ENCODE assay signal across 23 cellular contexts in the genomic region with DNA sequence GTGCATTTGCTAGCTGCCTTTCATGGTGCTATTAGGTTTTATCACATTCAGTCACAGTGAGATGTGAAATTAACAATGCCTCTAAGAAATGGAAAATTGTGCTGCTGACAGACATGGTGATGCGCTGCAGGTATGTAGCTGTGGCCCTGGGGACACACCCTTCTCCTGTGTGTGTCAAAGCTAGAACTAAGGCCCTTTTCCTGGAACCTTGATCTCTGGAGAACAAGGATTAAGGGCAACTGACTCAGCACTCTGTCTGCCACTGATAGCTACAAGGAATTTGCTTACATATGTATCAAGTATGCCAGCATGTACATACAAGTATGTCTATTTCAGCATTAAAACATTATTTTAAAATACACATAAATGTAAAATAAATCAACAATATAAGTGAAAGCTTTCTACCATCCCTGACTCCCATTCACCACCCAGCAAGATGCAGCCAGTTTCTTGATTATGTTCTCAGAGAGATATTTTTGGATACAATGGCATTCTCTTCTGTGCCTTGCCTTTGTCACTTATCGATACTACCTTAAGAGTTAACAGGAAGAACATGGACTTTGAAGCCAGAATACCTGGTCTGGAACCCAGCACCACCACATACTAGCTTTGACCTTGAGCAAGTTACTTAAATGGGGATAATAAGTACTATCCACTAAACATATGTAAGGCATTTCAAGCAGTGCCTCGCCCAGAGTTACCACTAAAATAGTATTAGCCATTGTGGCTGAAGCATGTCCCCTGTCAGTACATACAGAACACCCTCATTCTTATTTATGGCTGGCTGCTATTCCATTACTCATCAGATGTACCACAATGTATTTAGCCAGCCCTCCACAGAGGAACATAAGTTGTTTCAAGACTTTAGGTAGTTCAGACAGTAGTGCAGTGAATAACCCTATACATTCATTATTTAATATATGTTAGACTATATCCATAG.
DNase-seq lines count a peak whose midpoint lies in the region.
"Had no signal": no experiment of that assay in that cellular context is flagged by ENCODE, and none has a peak within 500 bp of the region (broad histone marks: within the 10 kb centered on the region; RNA-seq: fewer than 3 reads in every experiment).

No MANE protein-coding gene starts in this region.

- no peak overlapping the region for H3K9ac ChIP-seq in adipocyte (ENCODE audit: low read length)

- H3K27me3 ChIP-seq in adipocyte (replicated peaks; ENCODE audit: control insufficient read depth, insufficient read depth, low read length) (no peaks in the 10 kb centered on the region), MG63 (no peaks in the 10 kb centered on the region)
- H3K27me3 ChIP-seq: adrenal gland, esophagus muscularis mucosa, suprapubic skin had no signal

- peak; percentile 5 for DNase-seq in HK-2 (ENCODE audit: unreplicated experiment)
- peak; percentile 56 for DNase-seq in adipocyte (ENCODE audit: low read depth)
- peak; percentile 7 for DNase-seq in hepatic stellate cell (ENCODE audit: low spot score)
- peak; percentile 39 for DNase-seq in renal cortical epithelial cell (ENCODE audit: low read depth)
- DNase-seq in NCI-H146 treated with DMSO at 0.1 percent for 48 hours (lab: John Stamatoyannopoulos, UW; ENCODE audit: unreplicated experiment): no peak
- no peak for DNase-seq in MG63
- DNase-seq in NCI-H2107 treated with DMSO at 0.1 percent for 48 hours (lab: John Stamatoyannopoulos, UW; ENCODE audit: unreplicated experiment): no peak
- DNase-seq in T1000 (lab: John Stamatoyannopoulos, UW): no peak
- DNase-seq: activated CD4-positive, alpha-beta T cell treated with anti-CD3 and anti-CD28 coated beads, Interleukin-2, amount 50 U/mL, for 1 hour; activated CD8-positive, alpha-beta memory T cell treated with anti-CD3 and anti-CD28 coated beads, Interleukin-2, amount 50 U/mL, for 48 hours; activated effector memory CD4-positive, alpha-beta T cell treated with anti-CD3 and anti-CD28 coated beads, Interleukin-2, amount 50 U/mL, for 16 hours; adrenal gland; CD4-positive, CD25-positive, alpha-beta regulatory T cell; central memory CD4-positive, alpha-beta T cell; glutamatergic neuron; NCI-H2029; NCI-H510A treated with DMSO at 0.1 percent for 48 hours; psoas muscle; stimulated activated CD4-positive, alpha-beta T cell treated with anti-CD3 and anti-CD28 coated beads, Interleukin-12 subunit alpha, Interleukin-12 subunit beta, amount 100 ng/mL, for 4 hours; SW 1271 had no signal

- no peaks in the 10 kb centered on the region for H3K9me3 ChIP-seq in adipocyte (ENCODE audit: control insufficient read depth, low read length)
- no peaks in the 10 kb centered on the region for H3K9me3 ChIP-seq in MG63
- H3K9me3 ChIP-seq: adrenal gland, esophagus muscularis mucosa, HAP-1, psoas muscle, suprapubic skin had no signal

- H3K4me1 ChIP-seq in adipocyte (ENCODE audit: control insufficient read depth, insufficient read depth, low read length): peaks cover 26% of the 10 kb centered on the region
- H3K4me1 ChIP-seq: adrenal gland, suprapubic skin had no signal

- H3K4me3 ChIP-seq in adipocyte (ENCODE audit: low read length) (no peak overlapping the region), MG63 (no peak overlapping the region)
- H3K4me3 ChIP-seq: adrenal gland, esophagus muscularis mucosa, HAP-1, psoas muscle, suprapubic skin had no signal

- H3K36me3 ChIP-seq in adipocyte (ENCODE audit: control insufficient read depth, insufficient read depth, low read length, severe bottlenecking) (no peaks in the 10 kb centered on the region), MG63 (no peaks in the 10 kb centered on the region)
- H3K36me3 ChIP-seq: adrenal gland, esophagus muscularis mucosa, HAP-1, suprapubic skin had no signal

Comparison
In these comparisons a context has a peak if more than half of its experiments do, and no peak if none do; other contexts are left out.
1. DNase-seq: peak in HK-2 (single experiment), adipocyte (single experiment), hepatic stellate cell (single experiment) and renal cortical epithelial cell (single experiment); none in NCI-H146 treated with DMSO at 0.1 percent for 48 hours (single experiment), MG63 (single experiment), NCI-H2107 treated with DMSO at 0.1 percent for 48 hours (single experiment) and T1000 (single experiment).